Comparison of ENCODE assay signal across 7 cellular contexts in genomic region chr10:44975487-44976331, GRCh38. TPM values are rescaled to one million over a fixed set of nuclear protein-coding genes. Genes with fewer than 3 reads are reported as not detected.
DNase-seq lines count a peak whose midpoint lies in the region; ATAC-seq and TF ChIP-seq lines count a peak whose summit lies in the region.

No MANE protein-coding gene starts in this region.

- peak overlapping the region; percentile 59; the same call in 1 of the 2 replicates for H3K27ac ChIP-seq in GM23338 (ENCODE audit: low read depth)

- H4K20me1 ChIP-seq in GM23338 (replicated peaks; ENCODE audit: insufficient read depth), result no peaks in the 10 kb centered on the region

- 0 out of 2 replicates have a peak overlapping the region, but pooled peaks have one; percentile 59 for H2AFZ ChIP-seq in GM23338

- TF ChIP-seq CTCF in GM23338 (conservative IDR thresholded peaks at IDR 0.05; ENCODE audit: low read depth in 2 of 2), result no peak
- peak; percentile 13 for TF ChIP-seq CTCF in fibroblast of the aortic adventitia (IDR thresholded peaks at IDR 0.05; ENCODE audit: insufficient read depth, low read length)

- H3K4me2 ChIP-seq in GM23338, result peak overlapping the region; percentile 78

- H3K27me3 ChIP-seq in GM23338 (ENCODE audit: insufficient read depth), result no peaks in the 10 kb centered on the region

- DNase-seq in GM23338 (ENCODE audit: low spot score) (peak; percentile 78), OCI-M1 (lab: John Stamatoyannopoulos, UW) (peak; percentile 36), fibroblast of the aortic adventitia (ENCODE audit: low read depth) (peak; percentile 88), sciatic nerve (ENCODE audit: low spot score) (peak; percentile 76), C1 segment of cervical spinal cord (lab: John Stamatoyannopoulos, UW) (no peak), NCI-H446 treated with DMSO at 0.1 percent for 48 hours (lab: John Stamatoyannopoulos, UW) (no peak), NCI-H2227 treated with DMSO at 0.1 percent for 48 hours (lab: John Stamatoyannopoulos, UW) (no peak)

- intact Hi-C loops in sciatic nerve (cut with DNase I), result loop anchor here (2.0 kb wide), 1 partner anchor 39 kb away; no protein-coding TSS in a partner anchor

- no peaks in the 10 kb centered on the region for H3K9me2 ChIP-seq in GM23338 (ENCODE audit: insufficient read depth)

- H3K4me3 Mint-ChIP-seq in GM23338, result peak overlapping the region; percentile 51

- H3K9me3 Mint-ChIP-seq in GM23338, result no peaks in the 10 kb centered on the region

- no peaks in the 10 kb centered on the region for H3F3A ChIP-seq in GM23338 (replicated peaks; ENCODE audit: low read depth)

- ATAC-seq in GM23338 (peak; percentile 18), sciatic nerve (peak; percentile 25)

- peaks cover 50% of the 10 kb centered on the region for H3K4me1 ChIP-seq in GM23338 (ENCODE audit: insufficient read depth)

- H3K36me3 ChIP-seq in GM23338 (ENCODE audit: insufficient read depth), result no peaks in the 10 kb centered on the region

- no peaks in the 10 kb centered on the region for H3K79me2 ChIP-seq in GM23338 (replicated peaks; ENCODE audit: insufficient read depth)

- peaks cover 16% of the 10 kb centered on the region for H3K36me3 Mint-ChIP-seq in GM23338 (ENCODE audit: low read depth)

- H3K27me3 Mint-ChIP-seq in GM23338 (ENCODE audit: insufficient read depth, low read depth, poor library complexity), result peaks cover 17% of the 10 kb centered on the region

- peak overlapping the region; percentile 46 for H3K4me3 ChIP-seq in GM23338
- peak overlapping the region; percentile 82 for H3K4me3 ChIP-seq in fibroblast of the aortic adventitia (ENCODE audit: low read depth, low read length)

- H3K4me1 Mint-ChIP-seq in GM23338, result peaks cover 59% of the 10 kb centered on the region

- H3K27ac Mint-ChIP-seq in GM23338, result no peak overlapping the region

TF ChIP-seq in GM23338, 12 proteins besides CTCF, POLR2A, EP300 and RAD21:
- TF ChIP-seq NANOG (IDR thresholded peaks at IDR 0.05; ENCODE audit: borderline replicate concordance), result no peak
- TF ChIP-seq, protein P1, sequence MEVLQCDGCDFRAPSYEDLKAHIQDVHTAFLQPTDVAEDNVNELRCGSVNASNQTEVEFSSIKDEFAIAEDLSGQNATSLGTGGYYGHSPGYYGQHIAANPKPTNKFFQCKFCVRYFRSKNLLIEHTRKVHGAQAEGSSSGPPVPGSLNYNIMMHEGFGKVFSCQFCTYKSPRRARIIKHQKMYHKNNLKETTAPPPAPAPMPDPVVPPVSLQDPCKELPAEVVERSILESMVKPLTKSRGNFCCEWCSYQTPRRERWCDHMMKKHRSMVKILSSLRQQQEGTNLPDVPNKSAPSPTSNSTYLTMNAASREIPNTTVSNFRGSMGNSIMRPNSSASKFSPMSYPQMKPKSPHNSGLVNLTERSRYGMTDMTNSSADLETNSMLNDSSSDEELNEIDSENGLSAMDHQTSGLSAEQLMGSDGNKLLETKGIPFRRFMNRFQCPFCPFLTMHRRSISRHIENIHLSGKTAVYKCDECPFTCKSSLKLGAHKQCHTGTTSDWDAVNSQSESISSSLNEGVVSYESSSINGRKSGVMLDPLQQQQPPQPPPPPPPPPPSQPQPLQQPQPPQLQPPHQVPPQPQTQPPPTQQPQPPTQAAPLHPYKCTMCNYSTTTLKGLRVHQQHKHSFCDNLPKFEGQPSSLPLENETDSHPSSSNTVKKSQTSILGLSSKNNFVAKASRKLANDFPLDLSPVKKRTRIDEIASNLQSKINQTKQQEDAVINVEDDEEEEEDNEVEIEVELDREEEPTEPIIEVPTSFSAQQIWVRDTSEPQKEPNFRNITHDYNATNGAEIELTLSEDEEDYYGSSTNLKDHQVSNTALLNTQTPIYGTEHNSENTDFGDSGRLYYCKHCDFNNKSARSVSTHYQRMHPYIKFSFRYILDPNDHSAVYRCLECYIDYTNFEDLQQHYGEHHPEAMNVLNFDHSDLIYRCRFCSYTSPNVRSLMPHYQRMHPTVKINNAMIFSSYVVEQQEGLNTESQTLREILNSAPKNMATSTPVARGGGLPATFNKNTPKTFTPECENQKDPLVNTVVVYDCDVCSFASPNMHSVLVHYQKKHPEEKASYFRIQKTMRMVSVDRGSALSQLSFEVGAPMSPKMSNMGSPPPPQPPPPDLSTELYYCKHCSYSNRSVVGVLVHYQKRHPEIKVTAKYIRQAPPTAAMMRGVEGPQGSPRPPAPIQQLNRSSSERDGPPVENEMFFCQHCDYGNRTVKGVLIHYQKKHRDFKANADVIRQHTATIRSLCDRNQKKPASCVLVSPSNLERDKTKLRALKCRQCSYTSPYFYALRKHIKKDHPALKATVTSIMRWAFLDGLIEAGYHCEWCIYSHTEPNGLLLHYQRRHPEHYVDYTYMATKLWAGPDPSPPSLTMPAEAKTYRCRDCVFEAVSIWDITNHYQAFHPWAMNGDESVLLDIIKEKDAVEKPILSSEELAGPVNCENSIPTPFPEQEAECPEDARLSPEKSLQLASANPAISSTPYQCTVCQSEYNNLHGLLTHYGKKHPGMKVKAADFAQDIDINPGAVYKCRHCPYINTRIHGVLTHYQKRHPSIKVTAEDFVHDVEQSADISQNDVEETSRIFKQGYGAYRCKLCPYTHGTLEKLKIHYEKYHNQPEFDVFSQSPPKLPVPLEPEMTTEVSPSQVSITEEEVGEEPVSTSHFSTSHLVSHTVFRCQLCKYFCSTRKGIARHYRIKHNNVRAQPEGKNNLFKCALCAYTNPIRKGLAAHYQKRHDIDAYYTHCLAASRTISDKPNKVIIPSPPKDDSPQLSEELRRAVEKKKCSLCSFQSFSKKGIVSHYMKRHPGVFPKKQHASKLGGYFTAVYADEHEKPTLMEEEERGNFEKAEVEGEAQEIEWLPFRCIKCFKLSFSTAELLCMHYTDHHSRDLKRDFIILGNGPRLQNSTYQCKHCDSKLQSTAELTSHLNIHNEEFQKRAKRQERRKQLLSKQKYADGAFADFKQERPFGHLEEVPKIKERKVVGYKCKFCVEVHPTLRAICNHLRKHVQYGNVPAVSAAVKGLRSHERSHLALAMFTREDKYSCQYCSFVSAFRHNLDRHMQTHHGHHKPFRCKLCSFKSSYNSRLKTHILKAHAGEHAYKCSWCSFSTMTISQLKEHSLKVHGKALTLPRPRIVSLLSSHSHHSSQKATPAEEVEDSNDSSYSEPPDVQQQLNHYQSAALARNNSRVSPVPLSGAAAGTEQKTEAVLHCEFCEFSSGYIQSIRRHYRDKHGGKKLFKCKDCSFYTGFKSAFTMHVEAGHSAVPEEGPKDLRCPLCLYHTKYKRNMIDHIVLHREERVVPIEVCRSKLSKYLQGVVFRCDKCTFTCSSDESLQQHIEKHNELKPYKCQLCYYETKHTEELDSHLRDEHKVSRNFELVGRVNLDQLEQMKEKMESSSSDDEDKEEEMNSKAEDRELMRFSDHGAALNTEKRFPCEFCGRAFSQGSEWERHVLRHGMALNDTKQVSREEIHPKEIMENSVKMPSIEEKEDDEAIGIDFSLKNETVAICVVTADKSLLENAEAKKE (CRISPR knock-in tag; IDR thresholded peaks at IDR 0.05), result peak; percentile 61; the same call in 1 of the 2 replicates

RNA-seq across cellular contexts. Expression of gene DEPP1, which starts 2.9 kb away (rescaled TPM):
- total RNA-seq in GM23338 (2014; rRNA removed; shearing (Covaris generic)), result 0.12 and 1.3 TPM in 2 replicates
- 0.37 TPM in 2 replicates for polyA plus RNA-seq in GM23338 (2016; fragmentation: Nextera tagmentation; extraction: Ambion mirVana)
- total RNA-seq in fibroblast of the aortic adventitia (ENCODE audit: low replicate concordance), result 17.3 and 73.8 TPM in 2 replicates
- 190 TPM for total RNA-seq in sciatic nerve

RNA-seq across cellular contexts. Expression of gene RASSF4, which starts 16.1 kb away (rescaled TPM):
- 10.3 and 12.4 TPM in 2 replicates for total RNA-seq in GM23338 (2014; rRNA removed; shearing (Covaris generic))
- polyA plus RNA-seq in GM23338 (2016; fragmentation: Nextera tagmentation; extraction: Ambion mirVana), result 13.6 and 17.8 TPM in 2 replicates
- total RNA-seq in fibroblast of the aortic adventitia (ENCODE audit: low replicate concordance), result 1.9 and 3.8 TPM in 2 replicates
- total RNA-seq in sciatic nerve, result 63.7 TPM

RNA-seq across cellular contexts. Expression of gene ZNF22, which starts 25.0 kb away (rescaled TPM):
- 38.7 and 40.5 TPM in 2 replicates for total RNA-seq in GM23338 (2014; rRNA removed; shearing (Covaris generic))
- 72.8 and 81.8 TPM in 2 replicates for polyA plus RNA-seq in GM23338 (2016; fragmentation: Nextera tagmentation; extraction: Ambion mirVana)
- total RNA-seq in fibroblast of the aortic adventitia (ENCODE audit: low replicate concordance) (4.4 and 16.6 TPM in 2 replicates), sciatic nerve (24.9 TPM)

Comparison
In these comparisons a context has a peak if more than half of its experiments do, and no peak if none do; other contexts are left out.
1. DNase-seq: peak in GM23338 (single experiment), OCI-M1 (single experiment), fibroblast of the aortic adventitia (single experiment) and sciatic nerve (single experiment); none in C1 segment of cervical spinal cord (0 of 14), NCI-H446 treated with DMSO at 0.1 percent for 48 hours (single experiment) and NCI-H2227 treated with DMSO at 0.1 percent for 48 hours (single experiment).